ENCODE assay signal across 24 cellular contexts in the genomic region with DNA sequence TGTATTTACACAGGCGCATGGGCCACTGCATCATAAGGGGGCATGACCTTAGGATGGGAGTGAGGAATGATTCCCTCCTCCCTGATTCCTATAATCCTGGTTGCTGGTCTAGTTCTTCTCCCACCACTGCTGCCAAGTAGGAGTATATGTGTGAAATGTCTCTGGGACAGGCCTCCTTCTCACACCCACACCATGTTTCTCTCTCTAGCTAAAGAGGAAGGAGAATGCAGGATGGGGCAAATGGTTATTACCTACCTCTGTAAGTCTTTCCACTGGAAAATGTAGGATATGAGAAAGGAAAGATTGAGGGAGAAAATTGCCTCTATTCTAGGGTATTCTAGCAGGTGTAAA.
DNase-seq lines count a peak whose midpoint lies in the region; ATAC-seq and TF ChIP-seq lines count a peak whose summit lies in the region.
"Had no signal": no experiment of that assay in that cellular context is flagged by ENCODE, and none has a peak within 500 bp of the region (broad histone marks: within the 10 kb centered on the region; RNA-seq: fewer than 3 reads in every experiment).

No MANE protein-coding gene starts in this region.

- H4K20me1 ChIP-seq in smooth muscle cell (ENCODE audit: low read depth): no peaks in the 10 kb centered on the region

- H3K27ac Mint-ChIP-seq in HFFc6: peak overlapping the region; percentile 77
- H3K27ac Mint-ChIP-seq: activated CD4-positive, alpha-beta T cell treated with anti-CD3 and anti-CD28 coated beads, Interleukin-2, amount 10 ng/mL, durations not matched to agents 24 days and 14 days; activated naive CD8-positive, alpha-beta T cell treated with anti-CD3 and anti-CD28 coated beads, Interleukin-2, amount 10 ng/mL, durations not matched to agents 7 days and 5 days; activated T-cell treated with anti-CD3 and anti-CD28 coated beads, Interleukin-2, amount 50 U/mL, for 24 hours; CD4-positive, alpha-beta T cell; stimulated activated effector memory CD8-positive, alpha-beta T cell treated with anti-CD3 and anti-CD28 coated beads, Interleukin-12 subunit alpha, Interleukin-12 subunit beta, amount 100 ng/mL, for 72 hours had no signal

- H3K36me3 Mint-ChIP-seq in HFFc6 (ENCODE audit: low read depth): peaks cover 11% of the 10 kb centered on the region; the same call in 1 of the 2 replicates
- H3K36me3 Mint-ChIP-seq: activated naive CD8-positive, alpha-beta T cell treated with anti-CD3 and anti-CD28 coated beads, Interleukin-2, amount 10 ng/mL, durations not matched to agents 7 days and 5 days; stimulated activated effector memory CD8-positive, alpha-beta T cell treated with anti-CD3 and anti-CD28 coated beads, Interleukin-12 subunit alpha, Interleukin-12 subunit beta, amount 100 ng/mL, for 72 hours had no signal

- H3K4me1 Mint-ChIP-seq in HFFc6 (ENCODE audit: low read depth): peaks cover 77% of the 10 kb centered on the region
- H3K4me1 Mint-ChIP-seq: activated CD4-positive, alpha-beta T cell treated with anti-CD3 and anti-CD28 coated beads, Interleukin-2, amount 10 ng/mL, durations not matched to agents 24 days and 14 days; activated naive CD8-positive, alpha-beta T cell treated with anti-CD3 and anti-CD28 coated beads, Interleukin-2, amount 10 ng/mL, durations not matched to agents 7 days and 5 days; stimulated activated effector memory CD8-positive, alpha-beta T cell treated with anti-CD3 and anti-CD28 coated beads, Interleukin-12 subunit alpha, Interleukin-12 subunit beta, amount 100 ng/mL, for 72 hours had no signal

- DNase-seq in HFFc6: no peak
- no peak for DNase-seq in SK-N-MC (ENCODE audit: low read depth, low spot score)
- DNase-seq in foreskin keratinocyte: no peak
- DNase-seq in smooth muscle cell (lab: John Stamatoyannopoulos, UW; ENCODE audit: unreplicated experiment): no peak
- DNase-seq in activated CD4-positive, alpha-beta T cell treated with anti-CD3 and anti-CD28 coated beads for 4 hours: no peak
- no peak for DNase-seq in NCI-H2081 (lab: John Stamatoyannopoulos, UW)
- DNase-seq in RPMI8226: no peak
- DNase-seq in NCI-H2171 (lab: John Stamatoyannopoulos, UW): no peak
- DNase-seq: activated CD4-positive, alpha-beta T cell treated with anti-CD3 and anti-CD28 coated beads, Interleukin-2, amount 10 ng/mL, durations not matched to agents 24 days and 14 days; activated gamma-delta T cell; activated naive CD8-positive, alpha-beta T cell treated with anti-CD3 and anti-CD28 coated beads, Interleukin-2, amount 10 ng/mL, durations not matched to agents 7 days and 5 days; activated T-cell treated with anti-CD3 and anti-CD28 coated beads, Interleukin-2, amount 50 U/mL, for 24 hours; CD4-positive, alpha-beta T cell; cerebellar nuclear complex; NCI-H1092 treated with DMSO at 0.1 percent for 48 hours; NCI-H1930; NCI-H2227 treated with DMSO at 0.1 percent for 48 hours; posterior cingulate gyrus; right cardiac atrium; stimulated activated CD4-positive, alpha-beta T cell treated with anti-CD3 and anti-CD28 coated beads, Interleukin-12 subunit alpha, Interleukin-12 subunit beta, amount 100 ng/mL, for 4 hours; stimulated activated CD4-positive, alpha-beta T cell treated with anti-CD3 and anti-CD28 coated beads, Interleukin-4, amount 100 ng/mL, for 24 hours; uterus had no signal

- H2AFZ ChIP-seq in smooth muscle cell (ENCODE audit: low read depth): no peak overlapping the region

- TF ChIP-seq CTCF in HFFc6 (IDR thresholded peaks at IDR 0.05): no peak
- TF ChIP-seq CTCF in foreskin keratinocyte (conservative IDR thresholded peaks at IDR 0.05): no peak
- no peak for TF ChIP-seq CTCF in smooth muscle cell (IDR thresholded peaks at IDR 0.05; ENCODE audit: borderline replicate concordance, insufficient read depth, poor library complexity, severe bottlenecking)

- peak overlapping the region; percentile 48 for H3K9ac ChIP-seq in SK-N-MC (ENCODE audit: insufficient read length)
- no peak overlapping the region for H3K9ac ChIP-seq in smooth muscle cell (ENCODE audit: low read depth)

- peaks cover 42% of the 10 kb centered on the region for H3K4me1 ChIP-seq in foreskin keratinocyte
- H3K4me1 ChIP-seq in smooth muscle cell (ENCODE audit: low read depth): peaks cover 24% of the 10 kb centered on the region
- H3K4me1 ChIP-seq: uterus had no signal

- H3K27me3 Mint-ChIP-seq in HFFc6 (ENCODE audit: insufficient read depth): no peaks in the 10 kb centered on the region; the same call in none of the 2 replicates

- H3K9me3 Mint-ChIP-seq in HFFc6: no peaks in the 10 kb centered on the region
- H3K9me3 Mint-ChIP-seq: activated CD4-positive, alpha-beta T cell treated with anti-CD3 and anti-CD28 coated beads, Interleukin-2, amount 10 ng/mL, durations not matched to agents 24 days and 14 days; activated naive CD8-positive, alpha-beta T cell treated with anti-CD3 and anti-CD28 coated beads, Interleukin-2, amount 10 ng/mL, durations not matched to agents 7 days and 5 days; stimulated activated effector memory CD8-positive, alpha-beta T cell treated with anti-CD3 and anti-CD28 coated beads, Interleukin-12 subunit alpha, Interleukin-12 subunit beta, amount 100 ng/mL, for 72 hours had no signal

- H3K36me3 ChIP-seq in SK-N-MC (ENCODE audit: insufficient read depth, low read length) (no peaks in the 10 kb centered on the region), smooth muscle cell (ENCODE audit: low read depth) (no peaks in the 10 kb centered on the region)
- H3K36me3 ChIP-seq: suprapubic skin, uterus had no signal

- peak overlapping the region; percentile 90 for H3K27ac ChIP-seq in SK-N-MC
- peak overlapping the region; percentile 78 for H3K27ac ChIP-seq in foreskin keratinocyte
- peak overlapping the region; percentile 85 for H3K27ac ChIP-seq in smooth muscle cell (ENCODE audit: low read depth)
- H3K27ac ChIP-seq: suprapubic skin had no signal

- ATAC-seq in foreskin keratinocyte: no peak
- ATAC-seq: right cardiac atrium; stimulated activated effector memory CD8-positive, alpha-beta T cell treated with anti-CD3 and anti-CD28 coated beads, Interleukin-12 subunit alpha, Interleukin-12 subunit beta, amount 100 ng/mL, for 72 hours had no signal

- H3K4me2 ChIP-seq in smooth muscle cell: peak overlapping the region; percentile 51

- H3K79me2 ChIP-seq in smooth muscle cell (ENCODE audit: low read depth): no peaks in the 10 kb centered on the region

- no peaks in the 10 kb centered on the region for H3K9me3 ChIP-seq in SK-N-MC (ENCODE audit: low read depth, low read length)
- no peaks in the 10 kb centered on the region for H3K9me3 ChIP-seq in smooth muscle cell (replicated peaks; ENCODE audit: low read depth)
- H3K9me3 ChIP-seq: suprapubic skin, uterus had no signal

- WGBS in smooth muscle cell (ENCODE audit: low lambda C conversion rate): 77% methylated on average over 1 of the region's 1 CpG

- peaks cover 12% of the 10 kb centered on the region for H3F3A ChIP-seq in smooth muscle cell (ENCODE audit: low read depth)

- peak overlapping the region; percentile 68 for H3K4me3 ChIP-seq in SK-N-MC
- H3K4me3 ChIP-seq in smooth muscle cell: no peak overlapping the region
- H3K4me3 ChIP-seq: suprapubic skin, uterus had no signal

- H3K27me3 ChIP-seq in foreskin keratinocyte (no peaks in the 10 kb centered on the region), smooth muscle cell (ENCODE audit: low read depth) (no peaks in the 10 kb centered on the region)
- H3K27me3 ChIP-seq: suprapubic skin, uterus had no signal

- H3K4me3 Mint-ChIP-seq in HFFc6: no peak overlapping the region
- H3K4me3 Mint-ChIP-seq: activated CD4-positive, alpha-beta T cell treated with anti-CD3 and anti-CD28 coated beads, Interleukin-2, amount 10 ng/mL, durations not matched to agents 24 days and 14 days; activated naive CD8-positive, alpha-beta T cell treated with anti-CD3 and anti-CD28 coated beads, Interleukin-2, amount 10 ng/mL, durations not matched to agents 7 days and 5 days; activated T-cell treated with anti-CD3 and anti-CD28 coated beads, Interleukin-2, amount 50 U/mL, for 24 hours; CD4-positive, alpha-beta T cell; stimulated activated effector memory CD8-positive, alpha-beta T cell treated with anti-CD3 and anti-CD28 coated beads, Interleukin-12 subunit alpha, Interleukin-12 subunit beta, amount 100 ng/mL, for 72 hours had no signal
